19 cellular contexts compared by ENCODE assay signal in the genomic region with DNA sequence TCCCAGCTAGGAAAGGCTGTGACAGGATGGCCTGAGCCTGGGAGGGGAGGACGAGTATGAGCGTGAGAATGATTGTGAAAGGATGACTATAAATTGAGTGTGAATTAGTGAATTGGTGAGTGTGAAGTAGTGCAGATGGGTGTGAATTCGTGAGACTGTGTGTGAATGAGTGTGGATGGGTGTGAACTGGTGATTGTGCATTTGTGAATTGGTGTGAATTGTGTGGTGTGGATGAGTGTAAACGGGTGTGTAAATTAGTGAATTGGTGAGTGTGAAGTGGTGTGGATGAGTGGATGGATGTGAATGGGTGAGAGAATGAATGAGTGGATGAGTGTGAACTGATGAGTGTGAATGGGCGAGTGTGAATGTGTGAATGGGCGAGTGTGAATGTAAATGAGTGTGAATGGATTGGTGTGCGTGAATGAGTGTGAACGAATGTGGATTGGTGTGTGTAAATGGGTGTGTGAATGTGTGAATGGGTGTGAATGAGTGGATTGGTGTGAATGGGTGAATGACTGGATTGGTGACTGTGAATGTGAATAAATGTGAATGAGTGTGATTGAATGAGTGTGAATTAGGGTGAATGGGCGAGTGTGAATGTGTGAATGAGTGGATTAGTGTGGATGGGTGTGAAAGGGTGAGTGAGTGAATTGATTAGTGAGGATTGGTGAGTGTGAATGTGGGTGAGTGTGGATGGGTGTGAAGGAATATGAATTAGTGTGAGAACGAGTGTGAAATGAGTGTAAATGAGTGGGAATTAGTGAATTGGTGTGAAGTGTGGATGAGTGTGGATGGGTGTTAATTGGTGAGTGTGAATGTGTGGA. TPM values are rescaled to one million over a fixed set of nuclear protein-coding genes. Genes with fewer than 3 reads are reported as not detected.
DNase-seq lines count a peak whose midpoint lies in the region; FAIRE-seq and TF ChIP-seq lines count a peak whose summit lies in the region.
"Had no signal": no experiment of that assay in that cellular context is flagged by ENCODE, and none has a peak within 500 bp of the region (broad histone marks: within the 10 kb centered on the region; RNA-seq: fewer than 3 reads in every experiment).

No MANE protein-coding gene starts in this region.

- no peak overlapping the region for H3K9ac ChIP-seq in astrocyte (ENCODE audit: low read length)
- H3K9ac ChIP-seq in mesendoderm (ENCODE audit: low read length), result no peak overlapping the region
- H3K9ac ChIP-seq: BLaER1 had no signal

- no peak for TF ChIP-seq EP300 in sigmoid colon (IDR thresholded peaks at IDR 0.05)

- no peaks in the 10 kb centered on the region for H3K9me3 ChIP-seq in HEK293 (ENCODE audit: control insufficient read depth, insufficient read depth, low read depth, low read length)
- peaks cover 8% of the 10 kb centered on the region for H3K9me3 ChIP-seq in astrocyte (ENCODE audit: insufficient read depth, low read depth, low read length)
- H3K9me3 ChIP-seq in sigmoid colon, result no peaks in the 10 kb centered on the region
- no peaks in the 10 kb centered on the region for H3K9me3 ChIP-seq in prostate gland

- no peak overlapping the region for H3K27ac Mint-ChIP-seq in astrocyte (ENCODE audit: unreplicated experiment)
- H3K27ac Mint-ChIP-seq: CD4-positive, alpha-beta T cell; GM23338 had no signal

- H2AFZ ChIP-seq in astrocyte (ENCODE audit: low read depth, low read length), result no peak overlapping the region
- H2AFZ ChIP-seq: GM23338 had no signal

- no peak overlapping the region for H3K4me3 ChIP-seq in HEK293 (ENCODE audit: low read depth, low read length)
- H3K4me3 ChIP-seq in astrocyte (ENCODE audit: insufficient read depth, low read depth, low read length), result no peak overlapping the region
- H3K4me3 ChIP-seq in mesendoderm (ENCODE audit: low read length), result peak overlapping the region; percentile 15
- H3K4me3 ChIP-seq in sigmoid colon, result no peak overlapping the region
- H3K4me3 ChIP-seq in prostate gland, result no peak overlapping the region
- H3K4me3 ChIP-seq: BLaER1, GM23338 had no signal

- peaks cover 4% of the 10 kb centered on the region for H3K4me1 Mint-ChIP-seq in astrocyte (ENCODE audit: low read depth, unreplicated experiment)

- H3K79me1 ChIP-seq in mesendoderm (ENCODE audit: low read length), result no peaks in the 10 kb centered on the region

- H3K36me3 ChIP-seq in HEK293 (ENCODE audit: control insufficient read depth in 2 of 2, insufficient read depth in 1 of 2, low read length in 2 of 2) (peaks cover 0 to 5% of the 10 kb centered on the region in 2 experiments; a peak in 1 of 3 replicates), astrocyte (ENCODE audit: insufficient read depth, low read length) (no peaks in the 10 kb centered on the region), mesendoderm (ENCODE audit: control insufficient read depth, insufficient read depth, low read length) (no peaks in the 10 kb centered on the region), sigmoid colon (no peaks in the 10 kb centered on the region), prostate gland (no peaks in the 10 kb centered on the region)
- H3K36me3 ChIP-seq: BLaER1 had no signal

- H4K8ac ChIP-seq in mesendoderm (ENCODE audit: low read depth, low read length), result no peak overlapping the region

- H3K4me3 Mint-ChIP-seq in astrocyte (ENCODE audit: unreplicated experiment), result no peak overlapping the region
- H3K4me3 Mint-ChIP-seq: CD4-positive, alpha-beta T cell; GM23338 had no signal

- H3K4me2 ChIP-seq in astrocyte (ENCODE audit: low read length), result no peak overlapping the region
- no peak overlapping the region for H3K4me2 ChIP-seq in mesendoderm (ENCODE audit: low read length)
- H3K4me2 ChIP-seq: BLaER1, GM23338 had no signal

- no peak overlapping the region for H3K18ac ChIP-seq in mesendoderm (ENCODE audit: low read length)

- DNase-seq in astrocyte (ENCODE audit: low read depth), result no peak
- DNase-seq in mesendoderm, result no peak
- DNase-seq in sigmoid colon, result no peak
- DNase-seq in 8988T, result no peak
- no peak for DNase-seq in prostate gland (ENCODE audit: low spot score)
- DNase-seq: CD4-positive, alpha-beta T cell; COR-L47; DMS 273 treated with DMSO at 0.1 percent for 48 hours; DMS79 treated with DMSO at 0.1 percent for 48 hours; HCEC 1CT; Kasumi-1; NCI-H1417 treated with DMSO at 0.1 percent for 48 hours; NCI-H187 treated with DMSO at 0.1 percent for 48 hours; NCI-H2227 treated with DMSO at 0.1 percent for 48 hours; NCI-H510A had no signal

- CTCF ChIA-PET in HEK293 (lab: Yijun Ruan, JAX), result no interaction called here

- POLR2A ChIA-PET in HEK293 (lab: Yijun Ruan, JAX), result no interaction called here

- no peak overlapping the region for H3K27ac ChIP-seq in HEK293 (ENCODE audit: extremely low read depth, low read depth, low read length)
- no peak overlapping the region for H3K27ac ChIP-seq in astrocyte (ENCODE audit: low read depth, low read length)
- no peak overlapping the region for H3K27ac ChIP-seq in mesendoderm (ENCODE audit: low read depth, low read length)
- no peak overlapping the region for H3K27ac ChIP-seq in sigmoid colon
- H3K27ac ChIP-seq in prostate gland, result no peak overlapping the region
- H3K27ac ChIP-seq: BLaER1 had no signal

- H3K4ac ChIP-seq in mesendoderm (ENCODE audit: low read depth, low read length), result no peak overlapping the region

- intact Hi-C loops in sigmoid colon (cut with DNase I) (no loop called here), prostate gland (cut with DNase I) (no loop called here)

- no peaks in the 10 kb centered on the region for H4K20me1 ChIP-seq in astrocyte (ENCODE audit: insufficient read depth, low read length)

- H2BK5ac ChIP-seq in mesendoderm (ENCODE audit: low read length), result no peak overlapping the region

- no peak overlapping the region for H4K5ac ChIP-seq in mesendoderm (ENCODE audit: low read length)

- TF ChIP-seq CTCF in HEK293 (tag by site-specific recombination; IDR thresholded peaks at IDR 0.05), result no peak
- TF ChIP-seq CTCF in astrocyte (IDR thresholded peaks at IDR 0.05; ENCODE audit: insufficient read depth, low read depth, low read length), result no peak
- TF ChIP-seq CTCF in sigmoid colon (IDR thresholded peaks at IDR 0.05), result no peak
- no peak for TF ChIP-seq CTCF in prostate gland (IDR thresholded peaks at IDR 0.05)

- no peaks in the 10 kb centered on the region for H3K27me3 ChIP-seq in astrocyte (ENCODE audit: insufficient read depth, low read length)
- H3K27me3 ChIP-seq in mesendoderm (ENCODE audit: insufficient read depth, low read length, poor library complexity), result no peaks in the 10 kb centered on the region
- H3K27me3 ChIP-seq in sigmoid colon, result no peaks in the 10 kb centered on the region
- H3K27me3 ChIP-seq in prostate gland (replicated peaks; ENCODE audit: insufficient read depth), result no peaks in the 10 kb centered on the region
- H3K27me3 ChIP-seq: BLaER1 had no signal

- H2BK15ac ChIP-seq in mesendoderm (replicated peaks; ENCODE audit: low read depth), result no peak overlapping the region

- peak; percentile 5 for FAIRE-seq in astrocyte (lab: Jason Lieb, UNC)

- H3K27me3 Mint-ChIP-seq in astrocyte (ENCODE audit: low read depth, unreplicated experiment), result no peaks in the 10 kb centered on the region

- no peak overlapping the region for H3K56ac ChIP-seq in mesendoderm (ENCODE audit: low read length)

- TF ChIP-seq POLR2A in sigmoid colon (IDR thresholded peaks at IDR 0.05), result no peak
- no peak for TF ChIP-seq POLR2A in prostate gland (IDR thresholded peaks at IDR 0.05)

- 100% methylated on average over 10 of the region's 10 CpGs for WGBS in mesendoderm (ENCODE audit: extremely low coverage, insufficient coverage, low lambda C conversion rate)
- WGBS in sigmoid colon, 2 donors, result 83% methylated on average over 10 of the region's 10 CpGs
- 83% methylated on average over 10 of the region's 10 CpGs for WGBS in prostate gland

- no peak overlapping the region for H3K23ac ChIP-seq in mesendoderm (ENCODE audit: low read length)

- H3K36me3 Mint-ChIP-seq in astrocyte (ENCODE audit: low read depth, unreplicated experiment), result peaks cover 4% of the 10 kb centered on the region

- no peaks in the 10 kb centered on the region for H3K9me3 Mint-ChIP-seq in astrocyte (ENCODE audit: unreplicated experiment)
- H3K9me3 Mint-ChIP-seq: CD4-positive, alpha-beta T cell; GM23338 had no signal

- no peak overlapping the region for H2BK120ac ChIP-seq in mesendoderm (ENCODE audit: low read depth, low read length)

- H3K4me1 ChIP-seq in HEK293 (ENCODE audit: control insufficient read depth, insufficient read depth, low read length), result no peaks in the 10 kb centered on the region
- peaks cover 12% of the 10 kb centered on the region for H3K4me1 ChIP-seq in astrocyte (ENCODE audit: insufficient read depth, low read length)
- H3K4me1 ChIP-seq in mesendoderm (ENCODE audit: control insufficient read depth, low read depth, low read length), result no peaks in the 10 kb centered on the region
- peaks cover 0 to 14% (median 11%) of the 10 kb centered on the region in 4 donors for H3K4me1 ChIP-seq in sigmoid colon
- no peaks in the 10 kb centered on the region for H3K4me1 ChIP-seq in prostate gland (replicated peaks)

- H2AK5ac ChIP-seq in mesendoderm (ENCODE audit: low read length), result no peak overlapping the region

- no peaks in the 10 kb centered on the region for H3K79me2 ChIP-seq in astrocyte (ENCODE audit: insufficient read depth, low read length)
- no peaks in the 10 kb centered on the region for H3K79me2 ChIP-seq in mesendoderm (ENCODE audit: control insufficient read depth, insufficient read depth, low read length)

RNA-seq across cellular contexts. Expression of a gene that starts 7.7 kb away (rescaled TPM):
- total RNA-seq in astrocyte (112 and 139 TPM in 2 replicates), sigmoid colon (100 to 1,000 TPM in 3 of 4 donors, 10 to 100 TPM in 1; 78.8 to 234 (median 114) TPM), prostate gland (100 to 1,000 TPM in 1 of 2 donors, 10 to 100 TPM in 1; 39.0 to 152 TPM)
- 5.1 TPM for polyA plus RNA-seq in mesendoderm (2013, experiment 1 of 2)
- polyA plus RNA-seq in mesendoderm (2013, experiment 2 of 2), result 4.6 TPM
- polyA plus RNA-seq in sigmoid colon, result 10 to 100 TPM in 2 of 3 donors, 1 to 10 TPM in 1; 2.8 to 26.2 (median 22.2) TPM
- total RNA-seq: MCF 10A had no signal

RNA-seq across cellular contexts. Expression of a gene that starts 8.9 kb away (rescaled TPM):
- total RNA-seq in astrocyte (135 and 139 TPM in 2 replicates), sigmoid colon (100 to 1,000 TPM in 3 of 4 donors, 10 to 100 TPM in 1; 89.3 to 143 (median 124) TPM), prostate gland (100 to 1,000 TPM; 152 to 161 TPM)
- 119 TPM for polyA plus RNA-seq in mesendoderm (2013, experiment 1 of 2)
- polyA plus RNA-seq in mesendoderm (2013, experiment 2 of 2), result 120 TPM
- 100 to 1,000 TPM; 263 to 288 (median 271) TPM for polyA plus RNA-seq in sigmoid colon

RNA-seq across cellular contexts. Expression of a gene that starts 16.9 kb away (rescaled TPM):
- total RNA-seq in astrocyte (54.0 and 55.0 TPM in 2 replicates), sigmoid colon (10 to 100 TPM; 50.7 to 85.0 (median 61.9) TPM), prostate gland (100 to 1,000 TPM in 1 of 2 donors, 10 to 100 TPM in 1; 70.5 to 165 TPM)
- 25.1 TPM for polyA plus RNA-seq in mesendoderm (2013, experiment 1 of 2)
- 25.4 TPM for polyA plus RNA-seq in mesendoderm (2013, experiment 2 of 2)
- polyA plus RNA-seq in sigmoid colon, result 10 to 100 TPM; 25.8 to 59.9 (median 36.3) TPM

RNA-seq across cellular contexts. Expression of a gene that starts 33.0 kb away (rescaled TPM):
- 194 and 197 TPM in 2 replicates for total RNA-seq in astrocyte
- polyA plus RNA-seq in mesendoderm (2013, experiment 1 of 2), result 65.2 TPM
- polyA plus RNA-seq in mesendoderm (2013, experiment 2 of 2), result 61.8 TPM
- 100 to 1,000 TPM; 139 to 375 (median 173) TPM for total RNA-seq in sigmoid colon
- 10 to 100 TPM; 15.0 to 99.6 (median 16.2) TPM for polyA plus RNA-seq in sigmoid colon
- total RNA-seq in prostate gland, result 100 to 1,000 TPM; 116 to 242 TPM

RNA-seq across cellular contexts. Expression of a gene that starts 35.0 kb away (rescaled TPM):
- total RNA-seq in astrocyte (0.41 and 0.50 TPM in 2 replicates), sigmoid colon (not detected), prostate gland (under 1 TPM in 1 of 2 donors, not detected in 1; 0.80 TPM)
- 0.03 TPM for polyA plus RNA-seq in mesendoderm (2013, experiment 1 of 2)
- polyA plus RNA-seq in mesendoderm (2013, experiment 2 of 2), result 0.04 TPM
- polyA plus RNA-seq in sigmoid colon, result under 1 TPM in 2 of 3 donors, not detected in 1; 0.60 to 0.64 TPM
- total RNA-seq: MCF 10A had no signal
- polyA plus RNA-seq: GM23338 had no signal
